Comparison of ENCODE assay signal across 9 cellular contexts in genomic region chr19:50510700-50511068, GRCh38. TPM values are rescaled to one million over a fixed set of nuclear protein-coding genes. Genes with fewer than 3 reads are reported as not detected.
A peak's percentile ranks its signal among the peaks of the same experiment; 100 is the strongest.
DNase-seq lines count a peak whose midpoint lies in the region; ATAC-seq, FAIRE-seq and TF ChIP-seq lines count a peak whose summit lies in the region.
"Had no signal": no experiment of that assay in that cellular context is flagged by ENCODE, and none has a peak within 500 bp of the region (broad histone marks: within the 10 kb centered on the region; RNA-seq: fewer than 3 reads in every experiment).

No MANE protein-coding gene starts in this region.

- H3K36me3 ChIP-seq in keratinocyte (ENCODE audit: control insufficient read depth in 2 of 2, extremely low read depth in 1 of 2, insufficient read depth in 2 of 2, low read length in 2 of 2) (peaks cover 0 to 1% of the 10 kb centered on the region in 2 experiments), testis (ENCODE audit: low read depth, missing control alignments) (no peaks in the 10 kb centered on the region)

- dilution Hi-C loops in keratinocyte (cut with MboI; ENCODE audit: extremely low pct_ligation_motif_present, low sequenced_read_pairs), result no loop called here

- H3K27ac Mint-ChIP-seq in Calu3 (ENCODE audit: unreplicated experiment), result peak overlapping the region; percentile 92
- peak overlapping the region; percentile 92 for H3K27ac Mint-ChIP-seq in activated naive CD8-positive, alpha-beta T cell treated with anti-CD3 and anti-CD28 coated beads for 36 hours

- peak overlapping the region; percentile 84 for H3K4me3 Mint-ChIP-seq in Calu3 (ENCODE audit: low read depth, unreplicated experiment)
- H3K4me3 Mint-ChIP-seq in activated naive CD8-positive, alpha-beta T cell treated with anti-CD3 and anti-CD28 coated beads for 36 hours, result peak overlapping the region; percentile 95

- H3K9me3 ChIP-seq in keratinocyte (ENCODE audit: control insufficient read depth, low read depth, low read length), result no peaks in the 10 kb centered on the region
- H3K9me3 ChIP-seq in testis, result no peaks in the 10 kb centered on the region

- H3K4me3 ChIP-seq in NB4 (ENCODE audit: low read depth, low read length), result peak overlapping the region; percentile 57
- peak overlapping the region; percentile 68 to 94 (median 91) for H3K4me3 ChIP-seq in keratinocyte (ENCODE audit: control insufficient read depth in 2 of 3, extremely low read depth in 1 of 3, insufficient read depth in 2 of 3, low read depth in 1 of 3, low read length in 3 of 3)
- H3K4me3 ChIP-seq in testis, result peak overlapping the region; percentile 66 to 89

- no peaks in the 10 kb centered on the region for H3K9me3 Mint-ChIP-seq in Calu3 (ENCODE audit: low read depth, unreplicated experiment)
- no peaks in the 10 kb centered on the region for H3K9me3 Mint-ChIP-seq in activated naive CD8-positive, alpha-beta T cell treated with anti-CD3 and anti-CD28 coated beads for 36 hours

- H3K4me1 ChIP-seq in keratinocyte (ENCODE audit: control insufficient read depth, extremely low read depth, insufficient read depth, low read length) (peaks cover 4% of the 10 kb centered on the region), testis (peaks cover 20% of the 10 kb centered on the region)

- peaks cover 5% of the 10 kb centered on the region for H3K79me2 ChIP-seq in keratinocyte (ENCODE audit: control insufficient read depth, insufficient read depth, low read length)

- ATAC-seq in HG02642 (IDR thresholded peaks at IDR 0.05; ENCODE audit: poor library complexity, unreplicated experiment) (no peak), HG03354 (IDR thresholded peaks at IDR 0.05; ENCODE audit: poor library complexity, severe bottlenecking, unreplicated experiment) (no peak)

- H3K27ac ChIP-seq in keratinocyte (ENCODE audit: control insufficient read depth, insufficient read depth, low read length), result peak overlapping the region; percentile 68
- peak overlapping the region; percentile 76 to 77 for H3K27ac ChIP-seq in testis

- DNase-seq in Calu3 (no peak), NB4 (ENCODE audit: low read depth) (no peak), keratinocyte (ENCODE audit: low read depth, low spot score) (no peak), testis (no peak), HuH-7 (ENCODE audit: low spot score) (no peak)
- no peak for DNase-seq in activated naive CD8-positive, alpha-beta T cell treated with anti-CD3 and anti-CD28 coated beads for 36 hours

- CTCF ChIA-PET in Calu3 (lab: Charles Lee), result interaction anchor here (0.8 to 1.3 kb wide), 6 partner anchors 10 to 214 kb away, joined by 3 to 7 read pairs (median 4); partner anchors contain the start of gene POLD1

- H3K27me3 Mint-ChIP-seq in Calu3 (ENCODE audit: unreplicated experiment), result peaks cover 46% of the 10 kb centered on the region
- H3K27me3 Mint-ChIP-seq in activated naive CD8-positive, alpha-beta T cell treated with anti-CD3 and anti-CD28 coated beads for 36 hours, result peaks cover 24% of the 10 kb centered on the region

- H3K4me1 Mint-ChIP-seq in Calu3 (ENCODE audit: low read depth, unreplicated experiment), result peaks cover 13% of the 10 kb centered on the region
- peaks cover 4% of the 10 kb centered on the region for H3K4me1 Mint-ChIP-seq in activated naive CD8-positive, alpha-beta T cell treated with anti-CD3 and anti-CD28 coated beads for 36 hours

- intact Hi-C loops in Calu3 (cut with micrococcal nuclease; ENCODE audit: unreplicated experiment) (no loop called here), testis (cut with DNase I; ENCODE audit: low total_unique reads) (no loop called here)

- H3K4me2 ChIP-seq in keratinocyte (ENCODE audit: control insufficient read depth, extremely low read depth, insufficient read depth, low read depth, low read length), result peak overlapping the region; percentile 91

- H3K27me3 ChIP-seq in keratinocyte (ENCODE audit: control insufficient read depth, extremely low read depth, insufficient read depth, low read length), result peaks cover 3% of the 10 kb centered on the region
- H3K27me3 ChIP-seq in testis, result no peaks in the 10 kb centered on the region

- H3K36me3 Mint-ChIP-seq in Calu3 (ENCODE audit: insufficient read depth, unreplicated experiment), result peaks cover 67% of the 10 kb centered on the region
- peaks cover 4% of the 10 kb centered on the region for H3K36me3 Mint-ChIP-seq in activated naive CD8-positive, alpha-beta T cell treated with anti-CD3 and anti-CD28 coated beads for 36 hours

- no TSS peak for BruUV-seq in Calu3 (replicated peaks; lab: Mats Ljungman, UMichigan)

- TF ChIP-seq CTCF in Calu3 (IDR thresholded peaks at IDR 0.05; ENCODE audit: unreplicated experiment), result no peak
- no peak for TF ChIP-seq CTCF in NB4 (IDR thresholded peaks at IDR 0.05; ENCODE audit: low read depth, low read length)
- no peak for TF ChIP-seq CTCF in keratinocyte (optimal IDR thresholded peaks at IDR 0.05 in 1 of 3, IDR thresholded peaks at IDR 0.05 in 1 of 3, conservative IDR thresholded peaks at IDR 0.05 in 1 of 3; ENCODE audit: extremely low read depth in 1 of 3, insufficient read depth in 2 of 3, low read length in 3 of 3)
- TF ChIP-seq CTCF in testis (IDR thresholded peaks at IDR 0.05), result no peak

- WGBS in testis, 2 donors, result 1 to 7% methylated on average over 4 to 10 of the region's 10 CpGs

- no peaks in the 10 kb centered on the region for H4K20me1 ChIP-seq in keratinocyte (ENCODE audit: control insufficient read depth, extremely low read depth, insufficient read depth, low read length)

- H3K9me1 ChIP-seq in keratinocyte (ENCODE audit: control insufficient read depth, extremely low read depth, insufficient read depth, low read length), result no peaks in the 10 kb centered on the region

- peak overlapping the region; percentile 81 for H3K9ac ChIP-seq in keratinocyte (ENCODE audit: control insufficient read depth, extremely low read depth, insufficient read depth, low read length)

- no peak for TF ChIP-seq POLR2A in NB4 (IDR thresholded peaks at IDR 0.05; ENCODE audit: extremely low read depth, insufficient read length)
- no peak for TF ChIP-seq POLR2A in testis (IDR thresholded peaks at IDR 0.05)

- no peak for FAIRE-seq in keratinocyte (lab: Jason Lieb, UNC)

- H2AFZ ChIP-seq in keratinocyte (ENCODE audit: control insufficient read depth, low read length), result peak overlapping the region; percentile 49

RNA-seq across cellular contexts. Expression of gene JOSD2, which starts 0.3 kb away (rescaled TPM):
- total RNA-seq in Calu3 (2022) (33.5 and 38.6 TPM in 2 replicates), testis (10 to 100 TPM; 26.1 to 37.7 TPM)
- 10 to 100 TPM; 26.2 to 27.0 TPM for total RNA-seq in activated naive CD8-positive, alpha-beta T cell treated with anti-CD3 and anti-CD28 coated beads for 36 hours
- polyA plus RNA-seq in keratinocyte (18.7 to 48.7 TPM (median 21.0 TPM) in 3 replicates), testis (ENCODE audit: insufficient read depth, low read depth, low replicate concordance) (21.6 TPM)
- polyA plus RNA-seq in keratinocyte (2011; ENCODE audit: low read depth), result 5.1 TPM
- 10.5 and 42.5 TPM in 2 replicates for polyA plus RNA-seq in keratinocyte (2011; cell fraction: cytosol; rRNA removed)
- 11.3 and 18.3 TPM in 2 replicates for polyA plus RNA-seq in keratinocyte (2011; cell fraction: nucleus; rRNA removed)
- polyA plus RNA-seq in keratinocyte (2012; ENCODE audit: low replicate concordance), result 18.1 and 49.9 TPM in 2 replicates
- polyA minus RNA-seq in keratinocyte, result 4.3 to 6.3 TPM (median 4.6 TPM) in 3 replicates
- polyA minus RNA-seq in keratinocyte (2011; cell fraction: cytosol; rRNA and poly(A)+ RNA removed), result 43.2 TPM
- 3.6 and 4.1 TPM in 2 replicates for polyA minus RNA-seq in keratinocyte (2011; cell fraction: nucleus; rRNA and poly(A)+ RNA removed)

RNA-seq across cellular contexts. Expression of gene ASPDH, which starts 3.0 kb away (rescaled TPM):
- total RNA-seq in Calu3 (2022) (not detected in 2 replicates), testis (not detected)
- not detected for total RNA-seq in activated naive CD8-positive, alpha-beta T cell treated with anti-CD3 and anti-CD28 coated beads for 36 hours
- polyA plus RNA-seq in keratinocyte (not detected in 3 replicates), testis (ENCODE audit: insufficient read depth, low read depth, low replicate concordance) (0.90 TPM)
- polyA plus RNA-seq in keratinocyte (2011; ENCODE audit: low read depth), result not detected
- polyA plus RNA-seq in keratinocyte (2011; cell fraction: cytosol; rRNA removed), result not detected in 2 replicates
- not detected in 2 replicates for polyA plus RNA-seq in keratinocyte (2011; cell fraction: nucleus; rRNA removed)
- 0.24 and 0.52 TPM in 2 replicates for polyA plus RNA-seq in keratinocyte (2012; ENCODE audit: low replicate concordance)
- not detected in 3 replicates for polyA minus RNA-seq in keratinocyte
- not detected for polyA minus RNA-seq in keratinocyte (2011; cell fraction: cytosol; rRNA and poly(A)+ RNA removed)
- not detected in 2 replicates for polyA minus RNA-seq in keratinocyte (2011; cell fraction: nucleus; rRNA and poly(A)+ RNA removed)
- total RNA-seq: M059J had no signal

RNA-seq across cellular contexts. Expression of gene GARIN5A, which starts 34.0 kb away (rescaled TPM):
- 6.0 and 7.8 TPM in 2 replicates for total RNA-seq in Calu3 (2022)
- total RNA-seq in activated naive CD8-positive, alpha-beta T cell treated with anti-CD3 and anti-CD28 coated beads for 36 hours, result under 1 TPM; 0.52 to 0.90 TPM
- polyA plus RNA-seq in keratinocyte, result 0.37 to 0.83 TPM (median 0.64 TPM) in 3 replicates
- polyA plus RNA-seq in keratinocyte (2011; ENCODE audit: low read depth), result not detected
- polyA plus RNA-seq in keratinocyte (2011; cell fraction: cytosol; rRNA removed), result 0.51 and 1.8 TPM in 2 replicates
- 0.66 and 1.4 TPM in 2 replicates for polyA plus RNA-seq in keratinocyte (2011; cell fraction: nucleus; rRNA removed)
- 1.0 and 1.9 TPM in 2 replicates for polyA plus RNA-seq in keratinocyte (2012; ENCODE audit: low replicate concordance)
- 0.23 to 4.1 TPM (median 0.51 TPM) in 3 replicates for polyA minus RNA-seq in keratinocyte
- polyA minus RNA-seq in keratinocyte (2011; cell fraction: cytosol; rRNA and poly(A)+ RNA removed), result 2.1 TPM
- polyA minus RNA-seq in keratinocyte (2011; cell fraction: nucleus; rRNA and poly(A)+ RNA removed), result 0.42 TPM in 1 of 2 replicates, not detected in the other
- 100 to 1,000 TPM in 1 of 2 donors, 10 to 100 TPM in 1; 60.0 to 120 TPM for total RNA-seq in testis
- 126 TPM for polyA plus RNA-seq in testis (ENCODE audit: insufficient read depth, low read depth, low replicate concordance)

RNA-seq across cellular contexts. Expression of gene EMC10, which starts 34.4 kb away (rescaled TPM):
- total RNA-seq in Calu3 (2022), result 200 and 214 TPM in 2 replicates
- 10 to 100 TPM; 49.7 to 50.1 TPM for total RNA-seq in activated naive CD8-positive, alpha-beta T cell treated with anti-CD3 and anti-CD28 coated beads for 36 hours
- polyA plus RNA-seq in keratinocyte, result 26.7 to 36.9 TPM (median 32.3 TPM) in 3 replicates
- polyA plus RNA-seq in keratinocyte (2011; ENCODE audit: low read depth), result 3.7 TPM
- polyA plus RNA-seq in keratinocyte (2011; cell fraction: cytosol; rRNA removed), result 14.3 and 30.6 TPM in 2 replicates
- 35.0 and 40.0 TPM in 2 replicates for polyA plus RNA-seq in keratinocyte (2011; cell fraction: nucleus; rRNA removed)
- 16.5 and 49.2 TPM in 2 replicates for polyA plus RNA-seq in keratinocyte (2012; ENCODE audit: low replicate concordance)
- 9.3 to 22.8 TPM (median 9.6 TPM) in 3 replicates for polyA minus RNA-seq in keratinocyte
- polyA minus RNA-seq in keratinocyte (2011; cell fraction: cytosol; rRNA and poly(A)+ RNA removed), result 52.6 TPM
- 23.0 and 29.8 TPM in 2 replicates for polyA minus RNA-seq in keratinocyte (2011; cell fraction: nucleus; rRNA and poly(A)+ RNA removed)
- 100 to 1,000 TPM; 203 to 311 TPM for total RNA-seq in testis
- 162 TPM for polyA plus RNA-seq in testis (ENCODE audit: insufficient read depth, low read depth, low replicate concordance)

RNA-seq across cellular contexts. Expression of gene LRRC4B, which starts 57.6 kb away (rescaled TPM):
- total RNA-seq in Calu3 (2022), result not detected in 2 replicates
- total RNA-seq in activated naive CD8-positive, alpha-beta T cell treated with anti-CD3 and anti-CD28 coated beads for 36 hours, result not detected
- polyA plus RNA-seq in keratinocyte, result not detected in 3 replicates
- polyA plus RNA-seq in keratinocyte (2011; ENCODE audit: low read depth), result not detected
- polyA plus RNA-seq in keratinocyte (2011; cell fraction: cytosol; rRNA removed), result not detected in 2 replicates
- polyA plus RNA-seq in keratinocyte (2011; cell fraction: nucleus; rRNA removed), result not detected in 2 replicates
- polyA plus RNA-seq in keratinocyte (2012; ENCODE audit: low replicate concordance), result 0.03 TPM in 1 of 2 replicates, not detected in the other
- not detected in 3 replicates for polyA minus RNA-seq in keratinocyte
- not detected for polyA minus RNA-seq in keratinocyte (2011; cell fraction: cytosol; rRNA and poly(A)+ RNA removed)
- polyA minus RNA-seq in keratinocyte (2011; cell fraction: nucleus; rRNA and poly(A)+ RNA removed), result not detected in 2 replicates
- 10 to 100 TPM in 1 of 2 donors, 1 to 10 TPM in 1; 5.7 to 10.1 TPM for total RNA-seq in testis
- polyA plus RNA-seq in testis (ENCODE audit: insufficient read depth, low read depth, low replicate concordance), result 2.8 TPM
- total RNA-seq: M059J had no signal
